In the genomic region with DNA sequence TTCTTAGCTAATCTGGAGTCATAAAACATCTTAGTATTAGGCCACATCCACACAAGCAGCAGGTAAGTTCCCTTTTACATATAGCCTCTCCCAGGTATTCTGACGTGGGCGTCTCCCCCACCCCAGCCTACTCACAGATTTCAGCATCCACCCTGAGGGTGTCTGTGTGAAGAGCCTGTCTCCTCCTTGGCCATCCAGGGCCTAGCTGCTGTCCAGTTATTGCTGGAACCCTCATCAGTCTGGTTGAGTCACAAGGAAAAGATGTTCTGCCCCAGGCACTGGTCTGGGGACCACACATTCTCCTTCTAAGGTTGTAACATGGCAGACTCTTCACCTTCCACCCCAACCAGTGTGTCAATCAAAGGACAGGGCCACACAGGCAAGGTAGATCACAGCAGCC, we compare ENCODE assay signal across 21 cellular contexts.
"Had no signal": no experiment of that assay in that cellular context is flagged by ENCODE, and none has a peak within 500 bp of the region (broad histone marks: within the 10 kb centered on the region; RNA-seq: fewer than 3 reads in every experiment).

No MANE protein-coding gene starts in this region.

- DNase-seq: activated CD4-positive, alpha-beta memory T cell treated with anti-CD3 and anti-CD28 coated beads for 36 hours; activated CD4-positive, alpha-beta T cell treated with anti-CD3 and anti-CD28 coated beads, Interleukin-2, amount 10 ng/mL, durations not matched to agents 7 days and 5 days; activated CD4-positive, CD25-positive, alpha-beta regulatory T cell; activated CD8-positive, alpha-beta memory T cell treated with anti-CD3 and anti-CD28 coated beads for 24 hours; activated gamma-delta T cell; activated naive CD4-positive, alpha-beta T cell treated with anti-CD3 and anti-CD28 coated beads for 36 hours; activated T-cell treated with anti-CD3 and anti-CD28 coated beads, Interleukin-2, amount 50 U/mL, for 4 hours; amygdala; Kasumi-1; NCI-H1092; NCI-H1417; NCI-H2029 treated with DMSO at 0.1 percent for 48 hours; NCI-H510A treated with DMSO at 0.1 percent for 48 hours; NCI-H69; NK-92 treated with Interleukin-12 subunit alpha and Interleukin-12 subunit beta, amount 100 ng/mL, for 24 hours; PC-3; SIG-M5; T-cell had no signal

- H3K36me3 ChIP-seq: cardiac muscle cell had no signal

- H3K27ac ChIP-seq: cardiac muscle cell, SK-N-MC, VCaP had no signal

- H3K27me3 ChIP-seq: cardiac muscle cell had no signal

- H3K4me3 ChIP-seq: cardiac muscle cell, SK-N-MC had no signal

- ATAC-seq: activated T-cell treated with anti-CD3 and anti-CD28 coated beads, Interleukin-2, amount 50 U/mL, for 4 hours; PC-3; T-cell had no signal
